1 cellular context compared by ENCODE assay signal in the genomic region with DNA sequence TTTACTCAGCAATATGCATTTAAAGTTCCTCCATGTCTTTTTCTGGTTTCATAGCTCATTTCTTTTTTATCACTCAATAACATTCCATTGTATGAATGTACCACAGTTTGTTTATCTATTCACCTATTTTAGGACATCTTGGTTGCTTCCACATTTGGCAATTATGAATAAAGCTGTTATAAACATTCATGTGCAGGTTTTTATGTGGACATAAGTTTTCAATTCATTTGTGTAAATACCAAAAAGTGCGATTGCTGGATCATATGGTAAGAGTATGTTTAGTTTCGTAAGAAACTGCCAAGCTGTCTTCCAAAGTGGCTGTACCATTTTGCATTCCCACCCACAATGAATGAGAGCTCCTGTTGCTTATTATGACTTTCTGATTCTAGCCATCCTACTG.
TF ChIP-seq lines count a peak whose summit lies in the region.

No MANE protein-coding gene starts in this region.

TF ChIP-seq in HEK293, 187 proteins besides CTCF, POLR2A, EP300 and RAD21 (continued from another document):
- TF ChIP-seq, protein P1, sequence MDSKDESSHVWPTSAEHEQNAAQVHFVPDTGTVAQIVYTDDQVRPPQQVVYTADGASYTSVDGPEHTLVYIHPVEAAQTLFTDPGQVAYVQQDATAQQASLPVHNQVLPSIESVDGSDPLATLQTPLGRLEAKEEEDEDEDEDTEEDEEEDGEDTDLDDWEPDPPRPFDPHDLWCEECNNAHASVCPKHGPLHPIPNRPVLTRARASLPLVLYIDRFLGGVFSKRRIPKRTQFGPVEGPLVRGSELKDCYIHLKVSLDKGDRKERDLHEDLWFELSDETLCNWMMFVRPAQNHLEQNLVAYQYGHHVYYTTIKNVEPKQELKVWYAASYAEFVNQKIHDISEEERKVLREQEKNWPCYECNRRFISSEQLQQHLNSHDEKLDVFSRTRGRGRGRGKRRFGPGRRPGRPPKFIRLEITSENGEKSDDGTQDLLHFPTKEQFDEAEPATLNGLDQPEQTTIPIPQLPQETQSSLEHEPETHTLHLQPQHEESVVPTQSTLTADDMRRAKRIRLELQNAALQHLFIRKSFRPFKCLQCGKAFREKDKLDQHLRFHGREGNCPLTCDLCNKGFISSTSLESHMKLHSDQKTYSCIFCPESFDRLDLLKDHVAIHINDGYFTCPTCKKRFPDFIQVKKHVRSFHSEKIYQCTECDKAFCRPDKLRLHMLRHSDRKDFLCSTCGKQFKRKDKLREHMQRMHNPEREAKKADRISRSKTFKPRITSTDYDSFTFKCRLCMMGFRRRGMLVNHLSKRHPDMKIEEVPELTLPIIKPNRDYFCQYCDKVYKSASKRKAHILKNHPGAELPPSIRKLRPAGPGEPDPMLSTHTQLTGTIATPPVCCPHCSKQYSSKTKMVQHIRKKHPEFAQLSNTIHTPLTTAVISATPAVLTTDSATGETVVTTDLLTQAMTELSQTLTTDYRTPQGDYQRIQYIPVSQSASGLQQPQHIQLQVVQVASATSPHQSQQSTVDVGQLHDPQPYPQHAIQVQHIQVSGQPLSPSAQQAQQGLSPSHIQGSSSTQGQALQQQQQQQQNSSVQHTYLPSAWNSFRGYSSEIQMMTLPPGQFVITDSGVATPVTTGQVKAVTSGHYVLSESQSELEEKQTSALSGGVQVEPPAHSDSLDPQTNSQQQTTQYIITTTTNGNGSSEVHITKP (tag by site-specific recombination; IDR thresholded peaks at IDR 0.05), result peak; percentile 68
